In genomic region chr3:133851266-133851906, GRCh38 we compare ENCODE assay signal across 18 cellular contexts.
DNase-seq lines count a peak whose midpoint lies in the region; ATAC-seq lines count a peak whose summit lies in the region.
"Had no signal": no experiment of that assay in that cellular context is flagged by ENCODE, and none has a peak within 500 bp of the region (broad histone marks: within the 10 kb centered on the region; RNA-seq: fewer than 3 reads in every experiment).

No MANE protein-coding gene starts in this region.

- ATAC-seq in HG02610 (IDR thresholded peaks at IDR 0.05; ENCODE audit: unreplicated experiment): peak; percentile 52
- ATAC-seq: mucosa of descending colon, SK-N-SH treated with all-trans-retinoic acid at 6 μM for 48 hours had no signal

- peak; percentile 4 for DNase-seq in stimulated activated CD4-positive, alpha-beta T cell treated with anti-CD3 and anti-CD28 coated beads, Interleukin-4, amount 100 ng/mL, for 48 hours (ENCODE audit: low read depth in 2 of 2)
- no peak for DNase-seq in stimulated activated CD4-positive, alpha-beta T cell treated with anti-CD3 and anti-CD28 coated beads, Interleukin-2, amount 100 ng/mL, for 24 hours
- DNase-seq in OCI-M2 (lab: John Stamatoyannopoulos, UW; ENCODE audit: unreplicated experiment) (peak; percentile 21), NCI-H345 (lab: John Stamatoyannopoulos, UW) (no peak), NCI-H2107 (lab: John Stamatoyannopoulos, UW) (no peak), hypothalamus (lab: John Stamatoyannopoulos, UW) (no peak)
- DNase-seq in stimulated activated naive CD4-positive, alpha-beta T cell treated with Interleukin-2 at 50 U/mL for 16 hours (lab: John Stamatoyannopoulos, UW): no peak
- DNase-seq: activated CD4-positive, alpha-beta T cell treated with anti-CD3 and anti-CD28 coated beads, Interleukin-2, amount 10 ng/mL, durations not matched to agents 7 days and 5 days; amniotic stem cell; BE2C; EL; H9; immature natural killer cell; Kasumi-1; mucosa of descending colon; stimulated activated CD4-positive, alpha-beta T cell treated with anti-CD3 and anti-CD28 coated beads, Interleukin-2, amount 100 ng/mL, for 48 hours had no signal

Comparison
In these comparisons a context has a peak if more than half of its experiments do, and no peak if none do; other contexts are left out.
1. DNase-seq: peak in stimulated activated CD4-positive, alpha-beta T cell treated with anti-CD3 and anti-CD28 coated beads, Interleukin-4, amount 100 ng/mL, for 48 hours (2 of 2) and OCI-M2 (single experiment); none in stimulated activated CD4-positive, alpha-beta T cell treated with anti-CD3 and anti-CD28 coated beads, Interleukin-2, amount 100 ng/mL, for 24 hours (0 of 2), stimulated activated naive CD4-positive, alpha-beta T cell treated with Interleukin-2 at 50 U/mL for 16 hours (single experiment), NCI-H345 (single experiment), NCI-H2107 (single experiment) and hypothalamus (0 of 51).